In genomic region chr20:21303061-21303871, GRCh38 we compare ENCODE assay signal across 8 cellular contexts. TPM values are rescaled to one million over a fixed set of nuclear protein-coding genes. Genes with fewer than 3 reads are reported as not detected.
DNase-seq lines count a peak whose midpoint lies in the region; ATAC-seq, FAIRE-seq and TF ChIP-seq lines count a peak whose summit lies in the region.

Gene XRN2 (plus strand): TSS chr20:21303331. CDS start chr20:21303399, 68 bp downstream.

- H3K27ac ChIP-seq in C4-2B (peak within 1 kb of the TSS; percentile 88), HepG2 (ENCODE audit: extremely low read length, insufficient read depth, low read length) (peak within 1 kb of the TSS; percentile 88)

- peaks cover 23% of the 10 kb centered on the region for H3K4me1 Mint-ChIP-seq in dendritic cell treated with granulocyte-macrophage colony-stimulating factor and Interleukin-4, amounts not matched to agents 40 ng/mL and 50 ng/mL, for 4 days (ENCODE audit: low read depth)

- peak within 1 kb of the TSS; percentile 79 to 88 (median 81) for H3K4me3 ChIP-seq in HepG2 (replicated peaks in 1 of 3; ENCODE audit: insufficient read depth in 1 of 3, low read depth in 2 of 3, low read length in 3 of 3)

- TF ChIP-seq EP300 in HepG2 (IDR thresholded peaks at IDR 0.05; ENCODE audit: low read depth in 2 of 2, low read length in 2 of 2) (peak; percentile 45 to 50; a peak in 3 of 4 replicates), HepG2 (CRISPR knock-in tag; IDR thresholded peaks at IDR 0.05; ENCODE audit: borderline replicate concordance) (peak; percentile 55)

- CTCF ChIA-PET in HepG2 (lab: Yijun Ruan, JAX; ENCODE audit: low intra/inter-chr PET ratio, low total read pairs) = no interaction called here

- no peaks in the 10 kb centered on the region; a peak in 1 of 5 replicates for H3K27me3 ChIP-seq in HepG2 (ENCODE audit: control insufficient read depth in 1 of 2, insufficient read depth in 2 of 2, low read length in 2 of 2)

- H3K4me3 Mint-ChIP-seq in dendritic cell treated with granulocyte-macrophage colony-stimulating factor and Interleukin-4, amounts not matched to agents 40 ng/mL and 50 ng/mL, for 4 days = peak within 1 kb of the TSS; percentile 97

- H2AFZ ChIP-seq in HepG2 (ENCODE audit: low read length) = peak within 1 kb of the TSS; percentile 55

- H3K27me3 Mint-ChIP-seq in dendritic cell treated with granulocyte-macrophage colony-stimulating factor and Interleukin-4, amounts not matched to agents 40 ng/mL and 50 ng/mL, for 4 days = peaks cover 2% of the 10 kb centered on the region

- peaks cover 37% of the 10 kb centered on the region for H3K36me3 Mint-ChIP-seq in dendritic cell treated with granulocyte-macrophage colony-stimulating factor and Interleukin-4, amounts not matched to agents 40 ng/mL and 50 ng/mL, for 4 days (ENCODE audit: low read depth)

- peak; percentile 55 for TF ChIP-seq RAD21 in HepG2 (CRISPR knock-in tag; IDR thresholded peaks at IDR 0.05)

- H3K36me3 ChIP-seq in HepG2 (replicated peaks in 1 of 2; ENCODE audit: control insufficient read depth in 1 of 2, insufficient read depth in 2 of 2, low read length in 2 of 2) = peaks cover under 1 to 3% of the 10 kb centered on the region in 2 experiments; a peak in 2 of 5 replicates

- TF ChIP-seq POLR2A in HepG2 (IDR thresholded peaks at IDR 0.05; ENCODE audit: insufficient read depth in 1 of 2, low read depth in 2 of 2, low read length in 2 of 2) = peak; percentile 95 to 99

- POLR2A ChIA-PET in HepG2 (lab: Yijun Ruan, JAX) = interaction anchor here (0.5 to 2.3 kb wide), 27 partner anchors 9 to 591 kb away, joined by 3 to 18 read pairs (median 4); partner anchors contain the start of genes KIZ and RALGAPA2

- peaks cover 43% of the 10 kb centered on the region for H3K79me2 ChIP-seq in HepG2 (ENCODE audit: insufficient read depth, low read length)

- H3K4me2 ChIP-seq in HepG2 (ENCODE audit: low read depth, low read length) = peak within 1 kb of the TSS; percentile 96

- in situ Hi-C loops in HepG2 (cut with HindIII; ENCODE audit: extremely low pct_ligation_motif_present, low pct_unique_long_range_greater_than_20kb) = no loop called here

- no peaks in the 10 kb centered on the region for H3K9me3 ChIP-seq in HepG2 (ENCODE audit: low read length)

- peak; percentile 98 for DNase-seq in NCI-H748 (lab: John Stamatoyannopoulos, UW; ENCODE audit: unreplicated experiment)
- DNase-seq in activated CD4-positive, alpha-beta T cell treated with anti-CD3 and anti-CD28 coated beads, Interleukin-2, amount 50 U/mL, for 24 hours (ENCODE audit: low read depth in 1 of 2, low spot score in 1 of 2) = peak; percentile 94 to 95
- DNase-seq in HepG2 (ENCODE audit: low spot score) = peak; percentile 98
- peak; percentile 97 for DNase-seq in stimulated activated CD4-positive, alpha-beta T cell treated with anti-CD3 and anti-CD28 coated beads, Interleukin-4, amount 100 ng/mL, for 1 hour

- H3K4me1 ChIP-seq in HepG2 (ENCODE audit: insufficient read depth, low read length) = peaks cover 38% of the 10 kb centered on the region

- intact Hi-C loops in dendritic cell treated with granulocyte-macrophage colony-stimulating factor and Interleukin-4, amounts not matched to agents 40 ng/mL and 50 ng/mL, for 4 days (cut with micrococcal nuclease) = loop anchor here (2.0 to 10.0 kb wide), 4 partner anchors 34 to 178 kb away; partner anchors contain the start of genes KIZ and NKX2-4
- intact Hi-C loops in HepG2 (cut with micrococcal nuclease; ENCODE audit: unreplicated experiment) = loop anchor here (2.0 to 5.0 kb wide), 4 partner anchors 36 to 591 kb away; partner anchors contain the start of gene RALGAPA2

- H3K27ac Mint-ChIP-seq in dendritic cell treated with granulocyte-macrophage colony-stimulating factor and Interleukin-4, amounts not matched to agents 40 ng/mL and 50 ng/mL, for 4 days = peak within 1 kb of the TSS; percentile 99

- 1% methylated on average over 70 of the region's 87 CpGs for WGBS in HepG2 (ENCODE audit: low lambda C conversion rate)

- H3K9ac ChIP-seq in HepG2 (ENCODE audit: insufficient read depth, low read depth, low read length) = peak within 1 kb of the TSS; percentile 92

- FAIRE-seq in HepG2 (lab: Jason Lieb, UNC) = peak; percentile 83

- no peaks in the 10 kb centered on the region for H3K9me3 Mint-ChIP-seq in dendritic cell treated with granulocyte-macrophage colony-stimulating factor and Interleukin-4, amounts not matched to agents 40 ng/mL and 50 ng/mL, for 4 days

- ATAC-seq in GM19372 (IDR thresholded peaks at IDR 0.05; ENCODE audit: low read depth, unreplicated experiment) = peak; percentile 86
- peak; percentile 81 for ATAC-seq in HG03558 (IDR thresholded peaks at IDR 0.05; ENCODE audit: extremely low read depth, unreplicated experiment)
- peak; percentile 93 for ATAC-seq in HepG2

- peaks cover 17% of the 10 kb centered on the region for H4K20me1 ChIP-seq in HepG2 (ENCODE audit: insufficient read depth, low read length)

- BruUV-seq in HepG2 (replicated peaks; lab: Mats Ljungman, UMichigan) = no TSS peak

- TF ChIP-seq CTCF in C4-2B (conservative IDR thresholded peaks at IDR 0.05) (no peak), HepG2 (CRISPR knock-in tag; IDR thresholded peaks at IDR 0.05) (peak; percentile 72)

TF ChIP-seq in HepG2, 621 proteins besides CTCF, POLR2A, EP300 and RAD21 (continues in another document):
- TF ChIP-seq ZNF414 (CRISPR knock-in tag; IDR thresholded peaks at IDR 0.05) (peak; percentile 72), U2AF2 (IDR thresholded peaks at IDR 0.05; ENCODE audit: low read depth, low read length) (peak; percentile 92; the same call in 1 of the 2 replicates), CEBPB (IDR thresholded peaks at IDR 0.05; ENCODE audit: borderline replicate concordance, low read depth, low read length) (peak; percentile 99), ZBTB43 (CRISPR knock-in tag; conservative IDR thresholded peaks at IDR 0.05) (peak; percentile 63), POGK (CRISPR knock-in tag; conservative IDR thresholded peaks at IDR 0.05) (peak; percentile 96)

RNA-seq across cellular contexts. Expression of gene XRN2, which starts in this region (rescaled TPM):
- total RNA-seq in HepG2 (2016; rRNA removed; fragmentation: Illumina TruSeq; extraction: Trizol) = 171 and 256 TPM in 2 replicates
- 45.6 and 51.1 TPM in 2 replicates for total RNA-seq in HepG2 (2016; cell fraction: cytosol; rRNA removed; fragmentation: Illumina TruSeq; extraction: Trizol; ENCODE audit: low read depth)
- 169 and 245 TPM in 2 replicates for total RNA-seq in HepG2 (2016; cell fraction: insoluble cytoplasmic fraction; rRNA removed; fragmentation: Illumina TruSeq; extraction: Trizol)
- 82.9 and 105 TPM in 2 replicates for total RNA-seq in HepG2 (2016; cell fraction: membrane; rRNA removed; fragmentation: Illumina TruSeq; extraction: Trizol)
- 118 and 127 TPM in 2 replicates for total RNA-seq in HepG2 (2016; cell fraction: nucleus; rRNA removed; fragmentation: Illumina TruSeq; extraction: Trizol)
- 72.1 and 90.3 TPM in 2 replicates for polyA plus RNA-seq in HepG2 (2011; rRNA removed)
- polyA plus RNA-seq in HepG2 (2011; cell fraction: cytosol; rRNA removed) = 47.0 and 59.7 TPM in 2 replicates
- 59.5 and 68.9 TPM in 2 replicates for polyA plus RNA-seq in HepG2 (2011; cell fraction: nucleus; rRNA removed)
- 84.6 and 86.2 TPM in 2 replicates for polyA plus RNA-seq in HepG2 (2012)
- polyA plus RNA-seq in HepG2 (2016; cell fraction: cytosol; fragmentation: Illumina TruSeq; extraction: Trizol; ENCODE audit: low read depth) = 10.5 and 11.9 TPM in 2 replicates
- 147 and 153 TPM in 2 replicates for polyA plus RNA-seq in HepG2 (2016; cell fraction: insoluble cytoplasmic fraction; fragmentation: Illumina TruSeq; extraction: Trizol; ENCODE audit: low read depth)
- 23.2 and 29.4 TPM in 2 replicates for polyA plus RNA-seq in HepG2 (2016; cell fraction: membrane; fragmentation: Illumina TruSeq; extraction: Trizol; ENCODE audit: low read depth)
- polyA plus RNA-seq in HepG2 (2016; cell fraction: nucleus; fragmentation: Illumina TruSeq; extraction: Trizol; ENCODE audit: insufficient read depth, low read depth) = 96.3 and 98.6 TPM in 2 replicates
- polyA minus RNA-seq in HepG2 (2011; rRNA and poly(A)+ RNA removed; ENCODE audit: low replicate concordance) = 14.6 and 43.6 TPM in 2 replicates
- polyA minus RNA-seq in HepG2 (2011; cell fraction: cytosol; rRNA and poly(A)+ RNA removed) = 68.8 and 71.0 TPM in 2 replicates
- polyA minus RNA-seq in HepG2 (2011; cell fraction: nucleus; rRNA and poly(A)+ RNA removed) = 98.6 and 107 TPM in 2 replicates

Comparison
In these comparisons a context has a peak if more than half of its experiments do, and no peak if none do; other contexts are left out.
1. Peak in every context shown above with its lines: DNase-seq, ATAC-seq, H3K4me3 ChIP-seq and H3K27ac ChIP-seq.